17 cellular contexts compared by ENCODE assay signal in the genomic region with DNA sequence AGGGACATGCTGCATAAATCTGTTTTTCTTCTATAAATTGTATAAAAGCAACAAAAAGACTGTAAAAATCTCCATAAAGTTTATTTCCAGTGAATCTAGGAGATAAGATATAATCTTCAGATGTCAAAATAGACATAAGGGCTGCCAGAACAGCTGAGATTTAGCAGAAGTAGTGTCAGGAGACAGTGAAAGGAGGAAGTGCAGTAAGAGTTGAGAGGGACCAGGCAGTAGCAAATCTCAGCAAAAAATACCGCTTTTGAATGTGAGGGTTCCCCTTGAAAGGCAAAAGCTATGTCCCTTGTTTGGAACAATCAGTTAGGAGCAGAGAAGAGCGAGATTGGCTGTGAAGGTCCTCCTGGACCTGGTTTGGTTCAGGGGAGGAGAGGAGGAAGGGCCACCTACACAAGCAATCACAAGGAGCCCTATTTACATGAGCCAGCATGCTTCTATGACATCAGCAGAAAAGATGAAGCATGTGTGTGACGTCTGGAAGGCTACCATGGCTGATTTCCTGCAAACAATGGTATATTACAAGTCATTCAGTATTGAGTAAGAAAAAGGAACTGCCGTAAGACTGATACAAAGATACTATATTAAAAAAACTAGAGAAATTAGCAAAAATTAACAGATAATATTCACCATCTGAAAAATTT.
DNase-seq lines count a peak whose midpoint lies in the region; ATAC-seq and TF ChIP-seq lines count a peak whose summit lies in the region.
"Had no signal": no experiment of that assay in that cellular context is flagged by ENCODE, and none has a peak within 500 bp of the region (broad histone marks: within the 10 kb centered on the region; RNA-seq: fewer than 3 reads in every experiment).

No MANE protein-coding gene starts in this region.

- intact Hi-C loops in IMR-90 (cut with micrococcal nuclease) (no loop called here), lower lobe of right lung (cut with DNase I) (no loop called here)

- no peak for TF ChIP-seq CTCF in IMR-90 (conservative IDR thresholded peaks at IDR 0.05; ENCODE audit: low read depth, low read length)
- no peak for TF ChIP-seq CTCF in lower lobe of right lung (IDR thresholded peaks at IDR 0.05)

- BruUV-seq in IMR-90 (replicated peaks; lab: Mats Ljungman, UMichigan): no TSS peak

- no peak for TF ChIP-seq RAD21 in IMR-90 (IDR thresholded peaks at IDR 0.05; ENCODE audit: low read length)

- no peaks in the 10 kb centered on the region for H3K9me3 Mint-ChIP-seq in central memory CD8-positive, alpha-beta T cell
- H3K9me3 Mint-ChIP-seq: natural killer cell treated with Interleukin-12 subunit alpha and Interleukin-12 subunit beta and Interleukin-15 and Interleukin-18, amount 100 ng/mL, for 72 hours had no signal

- H2BK5ac ChIP-seq in IMR-90 (ENCODE audit: low read depth, low read length, poor library complexity, severe bottlenecking): no peak overlapping the region

- H3K4me1 Mint-ChIP-seq in central memory CD8-positive, alpha-beta T cell: no peaks in the 10 kb centered on the region

- H2BK20ac ChIP-seq in IMR-90 (ENCODE audit: low read depth, low read length): no peak overlapping the region

- no peak overlapping the region for H3K27ac ChIP-seq in IMR-90 (ENCODE audit: insufficient read depth, low read length)
- H3K27ac ChIP-seq in lower lobe of right lung: peak overlapping the region; percentile 50

- H3K79me1 ChIP-seq in IMR-90 (ENCODE audit: low read depth in 1 of 2, low read length in 2 of 2): no peaks in the 10 kb centered on the region

- peaks cover 1% of the 10 kb centered on the region for H3K36me3 Mint-ChIP-seq in central memory CD8-positive, alpha-beta T cell (ENCODE audit: insufficient read depth)
- H3K36me3 Mint-ChIP-seq: natural killer cell treated with Interleukin-12 subunit alpha and Interleukin-12 subunit beta and Interleukin-15 and Interleukin-18, amount 100 ng/mL, for 72 hours had no signal

- H4K5ac ChIP-seq in IMR-90 (ENCODE audit: low read depth, low read length): no peak overlapping the region

- H2BK15ac ChIP-seq in IMR-90 (ENCODE audit: low read depth, low read length): no peak overlapping the region

- in situ Hi-C loops in IMR-90 (cut with MboI; ENCODE audit: low sequenced_read_pairs): no loop called here

- H2BK120ac ChIP-seq in IMR-90 (ENCODE audit: low read depth, low read length): no peak overlapping the region

- DNase-seq in AML-193 (lab: John Stamatoyannopoulos, UW) (peak; percentile 33 to 59), IMR-90 (peak; percentile 26), lower lobe of right lung (no peak), NCI-H2107 (lab: John Stamatoyannopoulos, UW) (no peak)
- DNase-seq in central memory CD8-positive, alpha-beta T cell (ENCODE audit: low spot score in 2 of 2): no peak
- no peak for DNase-seq in activated CD4-positive, alpha-beta T cell treated with anti-CD3 and anti-CD28 coated beads for 4 hours
- DNase-seq: activated CD4-positive, alpha-beta T cell treated with anti-CD3 and anti-CD28 coated beads for 1 hour; activated CD8-positive, alpha-beta memory T cell treated with anti-CD3 and anti-CD28 coated beads, Interleukin-2, amount 50 U/mL, for 4 hours; activated naive CD4-positive, alpha-beta T cell; foreskin fibroblast; Karpas-422; NCI-H1694; NCI-H524 treated with DMSO at 0.1 percent for 48 hours had no signal

- no peak overlapping the region for H4K8ac ChIP-seq in IMR-90 (ENCODE audit: low read depth in 2 of 2, low read length in 2 of 2)

- no peak overlapping the region for H3K4ac ChIP-seq in IMR-90 (ENCODE audit: low read depth, low read length)

- peak overlapping the region; percentile 16 for H3K27ac Mint-ChIP-seq in central memory CD8-positive, alpha-beta T cell (ENCODE audit: low read depth)
- H3K27ac Mint-ChIP-seq: natural killer cell treated with Interleukin-12 subunit alpha and Interleukin-12 subunit beta and Interleukin-15 and Interleukin-18, amount 100 ng/mL, for 72 hours had no signal

- H3K27me3 ChIP-seq in IMR-90 (ENCODE audit: control insufficient read depth, insufficient read depth, low read length) (no peaks in the 10 kb centered on the region), lower lobe of right lung (ENCODE audit: low read depth) (no peaks in the 10 kb centered on the region)

- H2AK5ac ChIP-seq in IMR-90 (ENCODE audit: low read depth, low read length): no peak overlapping the region

- no peak overlapping the region for H3K14ac ChIP-seq in IMR-90 (replicated peaks; ENCODE audit: low read depth, low read length)

- H3K36me3 ChIP-seq in IMR-90 (ENCODE audit: control insufficient read depth, insufficient read depth, low read length) (no peaks in the 10 kb centered on the region), lower lobe of right lung (peaks cover 1% of the 10 kb centered on the region)

- H2AFZ ChIP-seq in IMR-90 (replicated peaks; ENCODE audit: low read length, poor library complexity): no peak overlapping the region

- no peaks in the 10 kb centered on the region for H4K20me1 ChIP-seq in IMR-90 (ENCODE audit: insufficient read depth, low read length)

- no peak overlapping the region for H3K56ac ChIP-seq in IMR-90 (ENCODE audit: extremely low read depth, insufficient read depth, low read length)

- H3K18ac ChIP-seq in IMR-90 (ENCODE audit: low read depth, low read length): no peak overlapping the region

- dilution Hi-C loops in IMR-90 (cut with HindIII; ENCODE audit: low sequenced_read_pairs, unreplicated experiment): no loop called here

- H3K23ac ChIP-seq in IMR-90 (ENCODE audit: low read depth, low read length): no peak overlapping the region

- no peaks in the 10 kb centered on the region for H3K27me3 Mint-ChIP-seq in central memory CD8-positive, alpha-beta T cell
- H3K27me3 Mint-ChIP-seq: natural killer cell treated with Interleukin-12 subunit alpha and Interleukin-12 subunit beta and Interleukin-15 and Interleukin-18, amount 100 ng/mL, for 72 hours had no signal

- ATAC-seq in IMR-90 (ENCODE audit: low read depth): no peak
- ATAC-seq in central memory CD8-positive, alpha-beta T cell (replicated peaks; ENCODE audit: extremely low read depth, poor library complexity, severe bottlenecking): no peak
- ATAC-seq in lower lobe of right lung: peak; percentile 70 to 84
- ATAC-seq in GM18870 (IDR thresholded peaks at IDR 0.05; ENCODE audit: unreplicated experiment): no peak
- no peak for ATAC-seq in HG02938 (IDR thresholded peaks at IDR 0.05; ENCODE audit: unreplicated experiment)
- ATAC-seq: natural killer cell treated with Interleukin-12 subunit alpha and Interleukin-12 subunit beta and Interleukin-15 and Interleukin-18, amount 100 ng/mL, for 72 hours; Panc1 had no signal

- CTCF ChIA-PET in IMR-90 (lab: Yijun Ruan, JAX): no interaction called here

- no peak for TF ChIP-seq POLR2A in IMR-90 (IDR thresholded peaks at IDR 0.05; ENCODE audit: low read depth, low read length)

- POLR2A ChIA-PET in IMR-90 (lab: Charles Lee; ENCODE audit: unreplicated experiment): no interaction called here

- H3K9ac ChIP-seq in IMR-90 (ENCODE audit: low read depth, low read length): no peak overlapping the region

- H4K91ac ChIP-seq in IMR-90 (ENCODE audit: insufficient read depth, low read depth, low read length): no peak overlapping the region

- H3K4me2 ChIP-seq in IMR-90 (ENCODE audit: low read depth, low read length): no peak overlapping the region

- no peaks in the 10 kb centered on the region for H3K4me1 ChIP-seq in IMR-90 (ENCODE audit: control insufficient read depth, insufficient read depth, low read length)
- H3K4me1 ChIP-seq in lower lobe of right lung: peaks cover 5% of the 10 kb centered on the region

- no peak overlapping the region for H3K4me3 Mint-ChIP-seq in central memory CD8-positive, alpha-beta T cell
- H3K4me3 Mint-ChIP-seq: natural killer cell treated with Interleukin-12 subunit alpha and Interleukin-12 subunit beta and Interleukin-15 and Interleukin-18, amount 100 ng/mL, for 72 hours had no signal

- WGBS in IMR-90 (ENCODE audit: extremely low coverage in 2 of 2, insufficient read length in 1 of 2), 2 experiments: 100% methylated on average over 1 of the region's 4 CpGs; no CpG with 5 or more reads in 1 of the 2 experiments

- H3K9me3 ChIP-seq in IMR-90 (ENCODE audit: control insufficient read depth, insufficient read depth, low read length) (no peaks in the 10 kb centered on the region), lower lobe of right lung (no peaks in the 10 kb centered on the region)

- no peak overlapping the region for H2AK9ac ChIP-seq in IMR-90 (replicated peaks; ENCODE audit: low read depth, low read length, poor library complexity)

- H3K4me3 ChIP-seq in IMR-90 (ENCODE audit: insufficient read depth, low read depth, low read length) (no peak overlapping the region), lower lobe of right lung (no peak overlapping the region)

- no peaks in the 10 kb centered on the region for H3K9me1 ChIP-seq in IMR-90 (ENCODE audit: insufficient read depth, low read length)

TF ChIP-seq in IMR-90, 13 proteins besides CTCF, POLR2A, EP300 and RAD21:
- TF ChIP-seq MAFK (IDR thresholded peaks at IDR 0.05; ENCODE audit: low read depth, low read length) (no peak), RCOR1 (IDR thresholded peaks at IDR 0.05; ENCODE audit: insufficient replicate concordance, low read length) (no peak), MAZ (IDR thresholded peaks at IDR 0.05; ENCODE audit: borderline replicate concordance, low read depth, low read length) (no peak), RFX5 (IDR thresholded peaks at IDR 0.05; ENCODE audit: low read depth, low read length) (no peak), CEBPB (IDR thresholded peaks at IDR 0.05; ENCODE audit: low read depth, low read length) (no peak), FOS (IDR thresholded peaks at IDR 0.05; ENCODE audit: low read depth, low read length) (no peak), CHD1 (IDR thresholded peaks at IDR 0.05; ENCODE audit: low read depth, low read length) (no peak), NFE2L2 (IDR thresholded peaks at IDR 0.05; ENCODE audit: low read depth, low read length) (no peak), BHLHE40 (IDR thresholded peaks at IDR 0.05; ENCODE audit: low read depth, low read length) (no peak), MXI1 (IDR thresholded peaks at IDR 0.05; ENCODE audit: borderline replicate concordance, low read depth, low read length) (no peak), SMC3 (IDR thresholded peaks at IDR 0.05; ENCODE audit: low read depth, low read length) (no peak)
- TF ChIP-seq, protein P1, sequence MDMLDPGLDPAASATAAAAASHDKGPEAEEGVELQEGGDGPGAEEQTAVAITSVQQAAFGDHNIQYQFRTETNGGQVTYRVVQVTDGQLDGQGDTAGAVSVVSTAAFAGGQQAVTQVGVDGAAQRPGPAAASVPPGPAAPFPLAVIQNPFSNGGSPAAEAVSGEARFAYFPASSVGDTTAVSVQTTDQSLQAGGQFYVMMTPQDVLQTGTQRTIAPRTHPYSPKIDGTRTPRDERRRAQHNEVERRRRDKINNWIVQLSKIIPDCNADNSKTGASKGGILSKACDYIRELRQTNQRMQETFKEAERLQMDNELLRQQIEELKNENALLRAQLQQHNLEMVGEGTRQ (IDR thresholded peaks at IDR 0.05; ENCODE audit: low read depth, low read length): no peak

Comparison
In these comparisons a context has a peak if more than half of its experiments do, and no peak if none do; other contexts are left out.
1. DNase-seq: peak in AML-193 (2 of 2) and IMR-90 (single experiment); none in central memory CD8-positive, alpha-beta T cell (0 of 2), lower lobe of right lung (single experiment), NCI-H2107 (single experiment) and activated CD4-positive, alpha-beta T cell treated with anti-CD3 and anti-CD28 coated beads for 4 hours (0 of 2).
2. ATAC-seq: peak in lower lobe of right lung (2 of 2); none in IMR-90 (single experiment), central memory CD8-positive, alpha-beta T cell (single experiment), GM18870 (single experiment) and HG02938 (single experiment).